24 cellular contexts compared by ENCODE assay signal in the genomic region with DNA sequence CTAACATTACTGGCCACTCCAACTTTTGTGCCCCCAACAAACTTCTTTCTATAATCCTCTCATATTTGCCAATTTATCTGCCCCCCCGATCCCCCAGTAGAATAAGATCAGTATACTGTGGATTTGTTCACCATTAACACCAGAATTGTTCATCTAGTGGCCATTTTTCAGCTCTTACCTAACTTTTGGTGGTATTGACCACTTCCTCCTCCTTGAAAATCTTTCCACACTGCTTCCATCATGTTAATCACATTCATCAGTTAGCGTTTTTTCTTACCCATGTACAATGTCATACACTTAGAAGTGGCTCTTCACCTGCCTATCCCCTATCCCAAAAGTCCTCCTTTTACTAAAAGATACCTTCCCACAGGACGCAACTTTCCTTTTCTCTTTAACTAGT. TPM values are rescaled to one million over a fixed set of nuclear protein-coding genes. Genes with fewer than 3 reads are reported as not detected.
"Had no signal": no experiment of that assay in that cellular context is flagged by ENCODE, and none has a peak within 500 bp of the region (broad histone marks: within the 10 kb centered on the region; RNA-seq: fewer than 3 reads in every experiment).

No MANE protein-coding gene starts in this region.

- H3K4me1 ChIP-seq: uterus had no signal

- H3K36me3 ChIP-seq: uterus had no signal

- H3K9me3 ChIP-seq: esophagus muscularis mucosa, gastroesophageal sphincter, spleen, tibial artery, upper lobe of left lung, uterus had no signal

- ATAC-seq: gastroesophageal sphincter; left lobe of liver; naive thymus-derived CD4-positive, alpha-beta T cell; sciatic nerve; stimulated activated memory B cell treated with anti-CD40 and anti-IgM and Interleukin-4, amounts not matched to agents 10 μg/mL and 1 μg/mL and 100 μg/mL, for 72 hours had no signal

- H3K27me3 ChIP-seq: dorsolateral prefrontal cortex, esophagus muscularis mucosa, gastroesophageal sphincter, spleen, tibial artery, upper lobe of left lung, uterus had no signal

- DNase-seq: dorsolateral prefrontal cortex; effector memory CD4-positive, alpha-beta T cell; glutamatergic neuron; islet precursor cell; mammary epithelial cell; naive thymus-derived CD4-positive, alpha-beta T cell; nephron progenitor cell; posterior cingulate gyrus; spleen; stimulated activated CD4-positive, alpha-beta T cell treated with anti-CD3 and anti-CD28 coated beads, Interleukin-15, amount 100 ng/mL, for 24 hours; stimulated activated CD4-positive, alpha-beta T cell treated with anti-CD3 and anti-CD28 coated beads, Interleukin-1b, Interleukin-23, amount 100 ng/mL, for 48 hours; stimulated activated CD4-positive, alpha-beta T cell treated with anti-CD3 and anti-CD28 coated beads, Interleukin-4, amount 100 ng/mL, for 24 hours; tibial artery; upper lobe of left lung; uterus had no signal

- H3K4me3 ChIP-seq: dorsolateral prefrontal cortex, esophagus muscularis mucosa, gastroesophageal sphincter, spleen, tibial artery, upper lobe of left lung, uterus had no signal

- H3K27ac ChIP-seq: dorsolateral prefrontal cortex, esophagus muscularis mucosa, gastroesophageal sphincter, spleen, tibial artery, upper lobe of left lung, uterus had no signal

RNA-seq across cellular contexts. Expression of a gene that starts 27.8 kb away (rescaled TPM):
- total RNA-seq: osteocyte, pulmonary artery endothelial cell, skeletal muscle tissue, temporal lobe had no signal
